Comparison of ENCODE assay signal across 1 cellular context in genomic region chr6:165988757-165989456, GRCh38.
TF ChIP-seq lines count a peak whose summit lies in the region.

No MANE protein-coding gene starts in this region.

TF ChIP-seq in H1, 55 proteins besides CTCF, POLR2A, EP300 and RAD21 (continued from another document):
- TF ChIP-seq MAX (IDR thresholded peaks at IDR 0.05) (no peak), TEAD4 (IDR thresholded peaks at IDR 0.05; ENCODE audit: low read depth, low read length) (no peak), CTBP2 (IDR thresholded peaks at IDR 0.05; ENCODE audit: borderline replicate concordance, insufficient read depth, insufficient read length, low read length) (peak; percentile 58), EZH2 (IDR thresholded peaks at IDR 0.05; ENCODE audit: low read depth, low read length, severe bottlenecking) (peak; percentile 89), SAP30 (IDR thresholded peaks at IDR 0.05; ENCODE audit: insufficient read depth, insufficient replicate concordance, low read length) (peak; percentile 9), SUZ12 (IDR thresholded peaks at IDR 0.05; ENCODE audit: low read length) (peak; percentile 97), CHD7 (IDR thresholded peaks at IDR 0.05; ENCODE audit: insufficient replicate concordance, low read length) (no peak), JUN (IDR thresholded peaks at IDR 0.05; ENCODE audit: low read depth, low read length) (no peak), HDAC6 (IDR thresholded peaks at IDR 0.05; ENCODE audit: low read depth, low read length) (no peak)
TF ChIP-seq in H1: peak in this region for 6.
